Comparison of ENCODE assay signal across 30 cellular contexts in the genomic region with DNA sequence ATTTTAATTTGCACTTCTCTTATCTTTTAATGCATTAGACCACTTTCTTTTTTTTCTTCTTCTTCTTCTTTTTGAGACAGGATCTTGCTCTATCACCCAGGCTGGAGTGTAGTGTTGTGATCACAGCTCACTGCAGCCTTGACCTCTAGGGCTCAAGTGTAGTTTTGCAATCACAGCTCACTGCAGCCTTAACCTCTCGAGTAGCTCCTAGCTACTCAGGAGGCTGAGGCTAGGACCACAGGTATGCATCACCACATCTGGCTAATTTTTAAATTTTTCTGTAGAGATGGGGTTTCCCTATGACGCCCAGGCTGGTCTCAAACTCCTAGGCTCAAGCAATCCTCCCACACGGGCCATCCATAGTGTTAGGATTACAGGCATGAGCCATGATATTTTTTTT. TPM values are rescaled to one million over a fixed set of nuclear protein-coding genes. Genes with fewer than 3 reads are reported as not detected.
DNase-seq lines count a peak whose midpoint lies in the region; ATAC-seq, FAIRE-seq and TF ChIP-seq lines count a peak whose summit lies in the region.
"Had no signal": no experiment of that assay in that cellular context is flagged by ENCODE, and none has a peak within 500 bp of the region (broad histone marks: within the 10 kb centered on the region; RNA-seq: fewer than 3 reads in every experiment).

No MANE protein-coding gene starts in this region.

- no peaks in the 10 kb centered on the region for H3K79me2 ChIP-seq in HepG2 (ENCODE audit: insufficient read depth, low read length)

- intact Hi-C loops in HepG2 (cut with micrococcal nuclease; ENCODE audit: unreplicated experiment): no loop called here

- H3K36me3 Mint-ChIP-seq in activated T-cell treated with anti-CD3 and anti-CD28 coated beads, Interleukin-2, amount 50 U/mL, for 24 hours (ENCODE audit: low read depth): peaks cover 4% of the 10 kb centered on the region

- in situ Hi-C loops in HepG2 (cut with HindIII; ENCODE audit: extremely low pct_ligation_motif_present, low pct_unique_long_range_greater_than_20kb): no loop called here

- H3K36me3 ChIP-seq in HepG2 (replicated peaks in 1 of 2; ENCODE audit: control insufficient read depth in 1 of 2, insufficient read depth in 2 of 2, low read length in 2 of 2): no peaks in the 10 kb centered on the region
- H3K36me3 ChIP-seq: BE2C, gastroesophageal sphincter, ovary had no signal

- H3K9me3 ChIP-seq in HepG2 (ENCODE audit: low read length): no peaks in the 10 kb centered on the region
- H3K9me3 ChIP-seq: BE2C, gastroesophageal sphincter, ovary had no signal

- no peak for TF ChIP-seq CTCF in HepG2 (CRISPR knock-in tag; IDR thresholded peaks at IDR 0.05)

- no peak for TF ChIP-seq POLR2A in HepG2 (IDR thresholded peaks at IDR 0.05; ENCODE audit: insufficient read depth in 1 of 2, low read depth in 2 of 2, low read length in 2 of 2)

- no peak overlapping the region for H3K9ac ChIP-seq in HepG2 (ENCODE audit: insufficient read depth, low read depth, low read length)

- H3K27ac Mint-ChIP-seq in activated T-cell treated with anti-CD3 and anti-CD28 coated beads, Interleukin-2, amount 50 U/mL, for 24 hours: no peak overlapping the region
- H3K27ac Mint-ChIP-seq: activated naive CD8-positive, alpha-beta T cell treated with anti-CD3 and anti-CD28 coated beads, Interleukin-2, amount 50 U/mL, for 24 hours; CD8-positive, alpha-beta memory T cell; T-helper 1 cell treated with Interleukin-12 subunit alpha and Interleukin-12 subunit beta and Interleukin-4 antibody, amounts not matched to agents 30 μg/mL and 1 μg/mL, for 36 hours had no signal

- ATAC-seq in GM18861 (IDR thresholded peaks at IDR 0.05; ENCODE audit: unreplicated experiment) (peak; percentile 58), HG02642 (IDR thresholded peaks at IDR 0.05; ENCODE audit: poor library complexity, unreplicated experiment) (peak; percentile 60), HepG2 (peak; percentile 44; the same call in 2 of the 3 replicates), GM21576 (IDR thresholded peaks at IDR 0.05; ENCODE audit: unreplicated experiment) (no peak)
- ATAC-seq: activated naive CD8-positive, alpha-beta T cell treated with anti-CD3 and anti-CD28 coated beads, Interleukin-2, amount 50 U/mL, for 24 hours; gastroesophageal sphincter; left cardiac atrium had no signal

- no peak overlapping the region for H3K27ac ChIP-seq in HepG2 (ENCODE audit: extremely low read length, insufficient read depth, low read length)
- H3K27ac ChIP-seq: dorsolateral prefrontal cortex, gastroesophageal sphincter, hepatocyte, ovary, SK-N-MC had no signal

- no peak overlapping the region for H3K4me2 ChIP-seq in HepG2 (ENCODE audit: low read depth, low read length)
- H3K4me2 ChIP-seq: hepatocyte, smooth muscle cell had no signal

- WGBS in HepG2 (ENCODE audit: low lambda C conversion rate): 77% methylated on average over 3 of the region's 3 CpGs

- H3K4me3 ChIP-seq in HepG2 (replicated peaks in 1 of 3; ENCODE audit: insufficient read depth in 1 of 3, low read depth in 2 of 3, low read length in 3 of 3): no peak overlapping the region
- H3K4me3 ChIP-seq: dorsolateral prefrontal cortex, gastroesophageal sphincter, hepatocyte, ovary, SK-N-MC, smooth muscle cell had no signal

- POLR2A ChIA-PET in HepG2 (lab: Yijun Ruan, JAX): interaction anchor here (1.6 kb wide), 1 partner anchor 13 kb away, joined by 4 read pairs; a partner anchor contains a TSS

- BruUV-seq in HepG2 (replicated peaks; lab: Mats Ljungman, UMichigan): no TSS peak

- H3K9me3 Mint-ChIP-seq in activated T-cell treated with anti-CD3 and anti-CD28 coated beads, Interleukin-2, amount 50 U/mL, for 24 hours: no peaks in the 10 kb centered on the region
- H3K9me3 Mint-ChIP-seq: activated naive CD8-positive, alpha-beta T cell treated with anti-CD3 and anti-CD28 coated beads, Interleukin-2, amount 50 U/mL, for 24 hours; CD8-positive, alpha-beta memory T cell; T-helper 1 cell treated with Interleukin-12 subunit alpha and Interleukin-12 subunit beta and Interleukin-4 antibody, amounts not matched to agents 30 μg/mL and 1 μg/mL, for 36 hours had no signal

- DNase-seq in MV-4-11 (lab: John Stamatoyannopoulos, UW) (peak; percentile 45), HepG2 (ENCODE audit: low spot score) (no peak), amniotic stem cell (lab: John Stamatoyannopoulos, UW) (no peak), NCI-H2171 (lab: John Stamatoyannopoulos, UW) (no peak)
- no peak for DNase-seq in activated T-cell treated with anti-CD3 and anti-CD28 coated beads, Interleukin-2, amount 50 U/mL, for 24 hours
- DNase-seq: activated CD4-positive, alpha-beta T cell treated with anti-CD3 and anti-CD28 coated beads for 4 hours; activated CD8-positive, alpha-beta memory T cell treated with anti-CD3 and anti-CD28 coated beads for 24 hours; activated gamma-delta T cell treated with Interleukin-2 at 50 U/mL for 16 hours; activated naive CD8-positive, alpha-beta T cell treated with anti-CD3 and anti-CD28 coated beads, Interleukin-2, amount 50 U/mL, for 24 hours; BE2C; CD8-positive, alpha-beta memory T cell; dorsolateral prefrontal cortex; IMR-90; left cardiac atrium; NCI-H1417; NCI-H2081 treated with DMSO at 0.1 percent for 48 hours; NCI-H446; NCI-H82; stimulated activated CD4-positive, alpha-beta T cell treated with anti-CD3 and anti-CD28 coated beads, Interleukin-1b, Interleukin-23, amount 100 ng/mL, for 48 hours; trophoblast cell had no signal

- peak; percentile 37 for FAIRE-seq in HepG2 (lab: Jason Lieb, UNC)

- H3K27me3 ChIP-seq in HepG2 (ENCODE audit: control insufficient read depth in 1 of 2, insufficient read depth in 2 of 2, low read length in 2 of 2): no peaks in the 10 kb centered on the region
- H3K27me3 ChIP-seq: BE2C, dorsolateral prefrontal cortex, gastroesophageal sphincter, hepatocyte, ovary had no signal

- H3K4me1 ChIP-seq in HepG2 (ENCODE audit: insufficient read depth, low read length): peaks cover 14% of the 10 kb centered on the region
- H3K4me1 ChIP-seq: BE2C, gastroesophageal sphincter had no signal

- H2AFZ ChIP-seq in HepG2 (ENCODE audit: low read length): no peak overlapping the region
- H2AFZ ChIP-seq: hepatocyte had no signal

- TF ChIP-seq RAD21 in HepG2 (CRISPR knock-in tag; IDR thresholded peaks at IDR 0.05): no peak

- H3K4me3 Mint-ChIP-seq in activated T-cell treated with anti-CD3 and anti-CD28 coated beads, Interleukin-2, amount 50 U/mL, for 24 hours: no peak overlapping the region
- H3K4me3 Mint-ChIP-seq: activated naive CD8-positive, alpha-beta T cell treated with anti-CD3 and anti-CD28 coated beads, Interleukin-2, amount 50 U/mL, for 24 hours; CD8-positive, alpha-beta memory T cell; T-helper 1 cell treated with Interleukin-12 subunit alpha and Interleukin-12 subunit beta and Interleukin-4 antibody, amounts not matched to agents 30 μg/mL and 1 μg/mL, for 36 hours had no signal

- no peaks in the 10 kb centered on the region for H4K20me1 ChIP-seq in HepG2 (ENCODE audit: insufficient read depth, low read length)

- H3K27me3 Mint-ChIP-seq in activated T-cell treated with anti-CD3 and anti-CD28 coated beads, Interleukin-2, amount 50 U/mL, for 24 hours: no peaks in the 10 kb centered on the region
- H3K27me3 Mint-ChIP-seq: activated naive CD8-positive, alpha-beta T cell treated with anti-CD3 and anti-CD28 coated beads, Interleukin-2, amount 50 U/mL, for 24 hours; CD8-positive, alpha-beta memory T cell had no signal

- CTCF ChIA-PET in HepG2 (lab: Yijun Ruan, JAX; ENCODE audit: low intra/inter-chr PET ratio, low total read pairs): no interaction called here

- peaks cover 13% of the 10 kb centered on the region for H3K4me1 Mint-ChIP-seq in activated T-cell treated with anti-CD3 and anti-CD28 coated beads, Interleukin-2, amount 50 U/mL, for 24 hours (ENCODE audit: low read depth)

- TF ChIP-seq EP300 in HepG2 (IDR thresholded peaks at IDR 0.05; ENCODE audit: low read depth in 2 of 2, low read length in 2 of 2): no peak
- TF ChIP-seq EP300 in HepG2 (CRISPR knock-in tag; IDR thresholded peaks at IDR 0.05; ENCODE audit: borderline replicate concordance): no peak

RNA-seq across cellular contexts. Expression of a gene that starts 12.7 kb away (rescaled TPM):
- total RNA-seq in HepG2 (2016; rRNA removed; fragmentation: Illumina TruSeq; extraction: Trizol): 11.7 and 17.5 TPM in 2 replicates
- total RNA-seq in HepG2 (2016; cell fraction: cytosol; rRNA removed; fragmentation: Illumina TruSeq; extraction: Trizol; ENCODE audit: low read depth): 0.71 TPM in 2 replicates
- total RNA-seq in HepG2 (2016; cell fraction: insoluble cytoplasmic fraction; rRNA removed; fragmentation: Illumina TruSeq; extraction: Trizol): 11.1 and 18.2 TPM in 2 replicates
- 4.1 and 4.7 TPM in 2 replicates for total RNA-seq in HepG2 (2016; cell fraction: membrane; rRNA removed; fragmentation: Illumina TruSeq; extraction: Trizol)
- total RNA-seq in HepG2 (2016; cell fraction: nucleus; rRNA removed; fragmentation: Illumina TruSeq; extraction: Trizol): 8.0 and 8.7 TPM in 2 replicates
- 4.7 and 6.0 TPM in 2 replicates for polyA plus RNA-seq in HepG2 (2011; rRNA removed)
- polyA plus RNA-seq in HepG2 (2011; cell fraction: cytosol; rRNA removed): 3.0 and 4.2 TPM in 2 replicates
- 2.7 and 3.4 TPM in 2 replicates for polyA plus RNA-seq in HepG2 (2011; cell fraction: nucleus; rRNA removed)
- polyA plus RNA-seq in HepG2 (2012): 5.0 and 5.4 TPM in 2 replicates
- polyA plus RNA-seq in HepG2 (2016; cell fraction: cytosol; fragmentation: Illumina TruSeq; extraction: Trizol; ENCODE audit: low read depth): 0.28 and 0.33 TPM in 2 replicates
- polyA plus RNA-seq in HepG2 (2016; cell fraction: insoluble cytoplasmic fraction; fragmentation: Illumina TruSeq; extraction: Trizol; ENCODE audit: low read depth): 10.5 and 10.6 TPM in 2 replicates
- 1.5 and 1.7 TPM in 2 replicates for polyA plus RNA-seq in HepG2 (2016; cell fraction: membrane; fragmentation: Illumina TruSeq; extraction: Trizol; ENCODE audit: low read depth)
- 8.9 and 9.4 TPM in 2 replicates for polyA plus RNA-seq in HepG2 (2016; cell fraction: nucleus; fragmentation: Illumina TruSeq; extraction: Trizol; ENCODE audit: insufficient read depth, low read depth)
- 12.8 and 15.2 TPM in 2 replicates for polyA minus RNA-seq in HepG2 (2011; rRNA and poly(A)+ RNA removed; ENCODE audit: low replicate concordance)
- 7.1 and 8.6 TPM in 2 replicates for polyA minus RNA-seq in HepG2 (2011; cell fraction: cytosol; rRNA and poly(A)+ RNA removed)
- 5.3 and 7.1 TPM in 2 replicates for polyA minus RNA-seq in HepG2 (2011; cell fraction: nucleus; rRNA and poly(A)+ RNA removed)

RNA-seq across cellular contexts. Expression of a gene that starts 13.0 kb away (rescaled TPM):
- 1.3 and 2.0 TPM in 2 replicates for total RNA-seq in HepG2 (2016; rRNA removed; fragmentation: Illumina TruSeq; extraction: Trizol)
- total RNA-seq in HepG2 (2016; cell fraction: cytosol; rRNA removed; fragmentation: Illumina TruSeq; extraction: Trizol; ENCODE audit: low read depth): 0.40 TPM in 1 of 2 replicates, not detected in the other
- total RNA-seq in HepG2 (2016; cell fraction: insoluble cytoplasmic fraction; rRNA removed; fragmentation: Illumina TruSeq; extraction: Trizol): 1.4 and 3.0 TPM in 2 replicates
- 0.10 and 0.49 TPM in 2 replicates for total RNA-seq in HepG2 (2016; cell fraction: membrane; rRNA removed; fragmentation: Illumina TruSeq; extraction: Trizol)
- 1.1 TPM in 2 replicates for total RNA-seq in HepG2 (2016; cell fraction: nucleus; rRNA removed; fragmentation: Illumina TruSeq; extraction: Trizol)
- polyA plus RNA-seq in HepG2 (2011; rRNA removed): 0.09 TPM in 2 replicates
- 0.11 TPM in 1 of 2 replicates, not detected in the other for polyA plus RNA-seq in HepG2 (2011; cell fraction: cytosol; rRNA removed)
- polyA plus RNA-seq in HepG2 (2011; cell fraction: nucleus; rRNA removed): 0.05 and 0.24 TPM in 2 replicates
- 0.05 TPM in 1 of 2 replicates, not detected in the other for polyA plus RNA-seq in HepG2 (2012)
- polyA plus RNA-seq in HepG2 (2016; cell fraction: cytosol; fragmentation: Illumina TruSeq; extraction: Trizol; ENCODE audit: low read depth): 0.11 TPM in 1 of 2 replicates, not detected in the other
- polyA plus RNA-seq in HepG2 (2016; cell fraction: insoluble cytoplasmic fraction; fragmentation: Illumina TruSeq; extraction: Trizol; ENCODE audit: low read depth): 0.82 and 1.2 TPM in 2 replicates
- polyA plus RNA-seq in HepG2 (2016; cell fraction: membrane; fragmentation: Illumina TruSeq; extraction: Trizol; ENCODE audit: low read depth): 0.07 and 0.10 TPM in 2 replicates
- polyA plus RNA-seq in HepG2 (2016; cell fraction: nucleus; fragmentation: Illumina TruSeq; extraction: Trizol; ENCODE audit: insufficient read depth, low read depth): 0.47 and 0.82 TPM in 2 replicates
- 0.51 TPM in 1 of 2 replicates, not detected in the other for polyA minus RNA-seq in HepG2 (2011; rRNA and poly(A)+ RNA removed; ENCODE audit: low replicate concordance)
- not detected in 2 replicates for polyA minus RNA-seq in HepG2 (2011; cell fraction: cytosol; rRNA and poly(A)+ RNA removed)
- 0.39 TPM in 1 of 2 replicates, not detected in the other for polyA minus RNA-seq in HepG2 (2011; cell fraction: nucleus; rRNA and poly(A)+ RNA removed)

RNA-seq across cellular contexts. Expression of a gene that starts 43.3 kb away (rescaled TPM):
- 26.9 and 27.6 TPM in 2 replicates for total RNA-seq in HepG2 (2016; rRNA removed; fragmentation: Illumina TruSeq; extraction: Trizol)
- total RNA-seq in HepG2 (2016; cell fraction: cytosol; rRNA removed; fragmentation: Illumina TruSeq; extraction: Trizol; ENCODE audit: low read depth): 6.7 and 6.9 TPM in 2 replicates
- 26.1 and 26.7 TPM in 2 replicates for total RNA-seq in HepG2 (2016; cell fraction: insoluble cytoplasmic fraction; rRNA removed; fragmentation: Illumina TruSeq; extraction: Trizol)
- total RNA-seq in HepG2 (2016; cell fraction: membrane; rRNA removed; fragmentation: Illumina TruSeq; extraction: Trizol): 10.4 TPM in 2 replicates
- total RNA-seq in HepG2 (2016; cell fraction: nucleus; rRNA removed; fragmentation: Illumina TruSeq; extraction: Trizol): 19.7 and 22.0 TPM in 2 replicates
- polyA plus RNA-seq in HepG2 (2011; rRNA removed): 14.4 and 15.7 TPM in 2 replicates
- polyA plus RNA-seq in HepG2 (2011; cell fraction: cytosol; rRNA removed): 15.4 and 20.2 TPM in 2 replicates
- 25.0 and 27.1 TPM in 2 replicates for polyA plus RNA-seq in HepG2 (2011; cell fraction: nucleus; rRNA removed)
- polyA plus RNA-seq in HepG2 (2012): 18.1 and 18.4 TPM in 2 replicates
- 4.9 and 5.3 TPM in 2 replicates for polyA plus RNA-seq in HepG2 (2016; cell fraction: cytosol; fragmentation: Illumina TruSeq; extraction: Trizol; ENCODE audit: low read depth)
- 29.6 and 30.1 TPM in 2 replicates for polyA plus RNA-seq in HepG2 (2016; cell fraction: insoluble cytoplasmic fraction; fragmentation: Illumina TruSeq; extraction: Trizol; ENCODE audit: low read depth)
- polyA plus RNA-seq in HepG2 (2016; cell fraction: membrane; fragmentation: Illumina TruSeq; extraction: Trizol; ENCODE audit: low read depth): 7.6 and 9.5 TPM in 2 replicates
- polyA plus RNA-seq in HepG2 (2016; cell fraction: nucleus; fragmentation: Illumina TruSeq; extraction: Trizol; ENCODE audit: insufficient read depth, low read depth): 20.3 and 23.0 TPM in 2 replicates
- 25.0 and 25.5 TPM in 2 replicates for polyA minus RNA-seq in HepG2 (2011; rRNA and poly(A)+ RNA removed; ENCODE audit: low replicate concordance)
- polyA minus RNA-seq in HepG2 (2011; cell fraction: cytosol; rRNA and poly(A)+ RNA removed): 3.9 and 5.6 TPM in 2 replicates
- 37.7 and 42.4 TPM in 2 replicates for polyA minus RNA-seq in HepG2 (2011; cell fraction: nucleus; rRNA and poly(A)+ RNA removed)

RNA-seq across cellular contexts. Expression of a gene that starts 43.5 kb away (rescaled TPM):
- 7.9 and 15.9 TPM in 2 replicates for total RNA-seq in HepG2 (2016; rRNA removed; fragmentation: Illumina TruSeq; extraction: Trizol)
- 4.5 and 5.3 TPM in 2 replicates for total RNA-seq in HepG2 (2016; cell fraction: cytosol; rRNA removed; fragmentation: Illumina TruSeq; extraction: Trizol; ENCODE audit: low read depth)
- total RNA-seq in HepG2 (2016; cell fraction: insoluble cytoplasmic fraction; rRNA removed; fragmentation: Illumina TruSeq; extraction: Trizol): 5.7 and 18.9 TPM in 2 replicates
- total RNA-seq in HepG2 (2016; cell fraction: membrane; rRNA removed; fragmentation: Illumina TruSeq; extraction: Trizol): 5.6 and 9.7 TPM in 2 replicates
- 26.2 and 26.6 TPM in 2 replicates for total RNA-seq in HepG2 (2016; cell fraction: nucleus; rRNA removed; fragmentation: Illumina TruSeq; extraction: Trizol)
- polyA plus RNA-seq in HepG2 (2011; rRNA removed): 15.3 and 17.7 TPM in 2 replicates
- 5.3 and 6.1 TPM in 2 replicates for polyA plus RNA-seq in HepG2 (2011; cell fraction: cytosol; rRNA removed)
- polyA plus RNA-seq in HepG2 (2011; cell fraction: nucleus; rRNA removed): 104 and 129 TPM in 2 replicates
- 10.4 and 12.2 TPM in 2 replicates for polyA plus RNA-seq in HepG2 (2012)
- polyA plus RNA-seq in HepG2 (2016; cell fraction: cytosol; fragmentation: Illumina TruSeq; extraction: Trizol; ENCODE audit: low read depth): 5.4 and 5.6 TPM in 2 replicates
- 10.3 and 13.4 TPM in 2 replicates for polyA plus RNA-seq in HepG2 (2016; cell fraction: insoluble cytoplasmic fraction; fragmentation: Illumina TruSeq; extraction: Trizol; ENCODE audit: low read depth)
- polyA plus RNA-seq in HepG2 (2016; cell fraction: membrane; fragmentation: Illumina TruSeq; extraction: Trizol; ENCODE audit: low read depth): 8.1 and 9.6 TPM in 2 replicates
- polyA plus RNA-seq in HepG2 (2016; cell fraction: nucleus; fragmentation: Illumina TruSeq; extraction: Trizol; ENCODE audit: insufficient read depth, low read depth): 96.8 and 106 TPM in 2 replicates
- polyA minus RNA-seq in HepG2 (2011; rRNA and poly(A)+ RNA removed; ENCODE audit: low replicate concordance): 34.5 and 36.8 TPM in 2 replicates
- 6.0 and 8.1 TPM in 2 replicates for polyA minus RNA-seq in HepG2 (2011; cell fraction: cytosol; rRNA and poly(A)+ RNA removed)
- polyA minus RNA-seq in HepG2 (2011; cell fraction: nucleus; rRNA and poly(A)+ RNA removed): 38.1 and 42.3 TPM in 2 replicates

RNA-seq across cellular contexts. Expression of a gene that starts 59.2 kb away (rescaled TPM):
- total RNA-seq in HepG2 (2016; rRNA removed; fragmentation: Illumina TruSeq; extraction: Trizol): 0.24 TPM in 1 of 2 replicates, not detected in the other
- total RNA-seq in HepG2 (2016; cell fraction: cytosol; rRNA removed; fragmentation: Illumina TruSeq; extraction: Trizol; ENCODE audit: low read depth): 0.20 and 0.35 TPM in 2 replicates
- total RNA-seq in HepG2 (2016; cell fraction: insoluble cytoplasmic fraction; rRNA removed; fragmentation: Illumina TruSeq; extraction: Trizol): 0.09 and 0.17 TPM in 2 replicates
- total RNA-seq in HepG2 (2016; cell fraction: membrane; rRNA removed; fragmentation: Illumina TruSeq; extraction: Trizol): 0.12 and 0.17 TPM in 2 replicates
- total RNA-seq in HepG2 (2016; cell fraction: nucleus; rRNA removed; fragmentation: Illumina TruSeq; extraction: Trizol): 0.38 and 0.43 TPM in 2 replicates
- 0.41 and 0.71 TPM in 2 replicates for polyA plus RNA-seq in HepG2 (2011; rRNA removed)
- 0.08 and 0.10 TPM in 2 replicates for polyA plus RNA-seq in HepG2 (2011; cell fraction: cytosol; rRNA removed)
- polyA plus RNA-seq in HepG2 (2011; cell fraction: nucleus; rRNA removed): 1.8 and 2.3 TPM in 2 replicates
- 0.65 and 0.83 TPM in 2 replicates for polyA plus RNA-seq in HepG2 (2012)
- not detected in 2 replicates for polyA plus RNA-seq in HepG2 (2016; cell fraction: cytosol; fragmentation: Illumina TruSeq; extraction: Trizol; ENCODE audit: low read depth)
- 0.12 TPM in 1 of 2 replicates, not detected in the other for polyA plus RNA-seq in HepG2 (2016; cell fraction: insoluble cytoplasmic fraction; fragmentation: Illumina TruSeq; extraction: Trizol; ENCODE audit: low read depth)
- polyA plus RNA-seq in HepG2 (2016; cell fraction: membrane; fragmentation: Illumina TruSeq; extraction: Trizol; ENCODE audit: low read depth): 0.12 TPM in 1 of 2 replicates, not detected in the other
- polyA plus RNA-seq in HepG2 (2016; cell fraction: nucleus; fragmentation: Illumina TruSeq; extraction: Trizol; ENCODE audit: insufficient read depth, low read depth): 0.67 and 1.4 TPM in 2 replicates
- polyA minus RNA-seq in HepG2 (2011; rRNA and poly(A)+ RNA removed; ENCODE audit: low replicate concordance): 0.23 and 0.42 TPM in 2 replicates
- not detected in 2 replicates for polyA minus RNA-seq in HepG2 (2011; cell fraction: cytosol; rRNA and poly(A)+ RNA removed)
- polyA minus RNA-seq in HepG2 (2011; cell fraction: nucleus; rRNA and poly(A)+ RNA removed): 0.62 and 1.5 TPM in 2 replicates
- total RNA-seq: gastroesophageal sphincter, H4 had no signal
- polyA plus RNA-seq: CD8-positive, alpha-beta memory T cell had no signal
